28 cellular contexts compared by ENCODE assay signal in genomic region chr11:14193644-14194043, GRCh38.
"Had no signal": no experiment of that assay in that cellular context is flagged by ENCODE, and none has a peak within 500 bp of the region (broad histone marks: within the 10 kb centered on the region; RNA-seq: fewer than 3 reads in every experiment).

No MANE protein-coding gene starts in this region.

- ATAC-seq: activated CD8-positive, alpha-beta T cell treated with anti-CD3 and anti-CD28 coated beads for 36 hours; activated T-cell treated with anti-CD3 and anti-CD28 coated beads, Interleukin-2, amount 50 U/mL, for 4 hours; activated T-helper 17 cell treated with anti-CD3 and anti-CD28 coated beads, Interleukin-2, amount 50 U/mL, for 72 hours; left colon; right cardiac atrium had no signal

- H3K36me3 ChIP-seq: brain microvascular endothelial cell, spleen, transverse colon had no signal

- H3K9me3 Mint-ChIP-seq: activated CD4-positive, alpha-beta T cell treated with anti-CD3 and anti-CD28 coated beads, Interleukin-2, amount 10 ng/mL, durations not matched to agents 7 days and 5 days; activated CD8-positive, alpha-beta T cell treated with anti-CD3 and anti-CD28 coated beads for 36 hours; activated T-cell treated with anti-CD3 and anti-CD28 coated beads, Interleukin-2, amount 50 U/mL, for 4 hours; activated T-helper 17 cell treated with anti-CD3 and anti-CD28 coated beads, Interleukin-2, amount 50 U/mL, for 72 hours; immature natural killer cell; mesothelial cell of epicardium had no signal

- H3K27me3 Mint-ChIP-seq: activated CD4-positive, alpha-beta T cell treated with anti-CD3 and anti-CD28 coated beads, Interleukin-2, amount 10 ng/mL, durations not matched to agents 7 days and 5 days; activated CD8-positive, alpha-beta T cell treated with anti-CD3 and anti-CD28 coated beads for 36 hours; activated T-helper 17 cell treated with anti-CD3 and anti-CD28 coated beads, Interleukin-2, amount 50 U/mL, for 72 hours had no signal

- H3K27ac ChIP-seq: brain microvascular endothelial cell, coronary artery, dorsolateral prefrontal cortex, spleen, testis, transverse colon had no signal

- H3K36me3 Mint-ChIP-seq: immature natural killer cell, mesothelial cell of epicardium, naive B cell had no signal

- H3K27me3 ChIP-seq: brain microvascular endothelial cell, testis, transverse colon had no signal

- DNase-seq: activated CD4-positive, alpha-beta T cell treated with anti-CD3 and anti-CD28 coated beads for 1 hour; activated CD4-positive, alpha-beta T cell treated with anti-CD3 and anti-CD28 coated beads, Interleukin-2, amount 10 ng/mL, durations not matched to agents 7 days and 5 days; activated CD8-positive, alpha-beta T cell treated with anti-CD3 and anti-CD28 coated beads for 36 hours; activated gamma-delta T cell treated with Interleukin-2 at 50 U/mL for 16 hours; activated naive CD4-positive, alpha-beta T cell treated with anti-CD3 and anti-CD28 coated beads, Interleukin-2, amount 50 U/mL, for 16 hours; activated T-cell treated with anti-CD3 and anti-CD28 coated beads, Interleukin-2, amount 50 U/mL, for 4 hours; amniotic stem cell; brain microvascular endothelial cell; dorsolateral prefrontal cortex; effector memory CD4-positive, alpha-beta T cell; erythroblast; foreskin fibroblast; head of caudate nucleus; hippocampal formation; immature natural killer cell; kidney; left colon; mammary epithelial cell; naive B cell; posterior cingulate gyrus; right cardiac atrium; spleen; stimulated activated naive CD4-positive, alpha-beta T cell; testis; transverse colon had no signal

- H3K4me1 Mint-ChIP-seq: activated T-helper 17 cell treated with anti-CD3 and anti-CD28 coated beads, Interleukin-2, amount 50 U/mL, for 72 hours; immature natural killer cell had no signal

- H3K27ac Mint-ChIP-seq: activated CD4-positive, alpha-beta T cell treated with anti-CD3 and anti-CD28 coated beads, Interleukin-2, amount 10 ng/mL, durations not matched to agents 7 days and 5 days; activated CD8-positive, alpha-beta T cell treated with anti-CD3 and anti-CD28 coated beads for 36 hours; activated T-helper 17 cell treated with anti-CD3 and anti-CD28 coated beads, Interleukin-2, amount 50 U/mL, for 72 hours; immature natural killer cell; mesothelial cell of epicardium had no signal

- H3K4me3 ChIP-seq: coronary artery, dorsolateral prefrontal cortex, spleen, testis, transverse colon had no signal

- H3K9me3 ChIP-seq: spleen, testis, transverse colon had no signal

- H3K4me3 Mint-ChIP-seq: activated CD4-positive, alpha-beta T cell treated with anti-CD3 and anti-CD28 coated beads, Interleukin-2, amount 10 ng/mL, durations not matched to agents 7 days and 5 days; activated CD8-positive, alpha-beta T cell treated with anti-CD3 and anti-CD28 coated beads for 36 hours; activated T-cell treated with anti-CD3 and anti-CD28 coated beads, Interleukin-2, amount 50 U/mL, for 4 hours; activated T-helper 17 cell treated with anti-CD3 and anti-CD28 coated beads, Interleukin-2, amount 50 U/mL, for 72 hours; immature natural killer cell; mesothelial cell of epicardium; naive B cell had no signal
